ENCODE assay signal across 8 cellular contexts in the genomic region with DNA sequence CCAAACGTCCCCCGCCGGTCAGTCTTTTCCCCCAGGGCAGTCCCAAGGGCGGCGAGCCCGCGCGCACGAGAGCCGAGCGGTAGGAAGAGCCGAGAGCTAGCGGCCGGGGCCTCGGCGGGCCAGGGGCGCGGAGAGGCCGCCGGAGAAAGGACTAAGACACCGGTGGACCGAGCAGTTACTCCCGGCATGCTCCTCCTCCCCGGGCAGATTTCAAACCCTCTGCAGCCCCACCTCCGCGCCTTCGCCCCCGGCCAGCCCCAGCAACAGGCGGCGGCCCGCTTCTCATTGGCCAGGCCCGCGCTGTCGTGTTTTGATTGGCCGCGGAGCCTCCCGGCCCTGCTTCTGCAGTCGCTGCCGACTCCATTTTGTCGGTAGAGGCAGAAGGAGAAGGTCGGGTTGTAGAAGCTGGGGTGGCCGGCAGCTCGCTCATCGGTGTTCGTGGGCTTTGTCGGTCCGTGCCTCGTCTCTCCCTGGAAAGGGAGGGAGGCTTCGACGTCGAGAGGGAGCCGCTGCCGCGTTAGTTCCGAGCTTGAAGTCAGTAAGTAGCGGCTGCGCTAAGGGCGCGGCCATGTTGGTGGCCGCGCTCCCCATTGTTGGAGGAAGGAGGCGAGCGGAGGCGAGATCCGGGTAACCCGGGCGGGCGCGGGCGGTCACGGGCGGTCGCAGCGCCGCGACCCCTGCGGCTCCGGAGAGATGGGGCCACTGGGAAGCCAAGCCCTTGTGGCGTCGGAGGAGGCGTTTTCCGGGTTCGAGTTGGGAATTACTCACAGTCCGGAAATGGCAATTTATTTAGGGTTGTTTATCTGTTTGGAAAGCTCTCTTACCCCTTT. TPM values are rescaled to one million over a fixed set of nuclear protein-coding genes. Genes with fewer than 3 reads are reported as not detected.
A peak's percentile ranks its signal among the peaks of the same experiment; 100 is the strongest.
DNase-seq lines count a peak whose midpoint lies in the region; ATAC-seq, FAIRE-seq and TF ChIP-seq lines count a peak whose summit lies in the region.

A gene with protein sequence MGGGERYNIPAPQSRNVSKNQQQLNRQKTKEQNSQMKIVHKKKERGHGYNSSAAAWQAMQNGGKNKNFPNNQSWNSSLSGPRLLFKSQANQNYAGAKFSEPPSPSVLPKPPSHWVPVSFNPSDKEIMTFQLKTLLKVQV (plus strand): TSS at position 368 of the 830 bp plus-strand sequence. CDS start 1,630 bp downstream, outside the sequence.

- TF ChIP-seq POLR2A in GM12892 (IDR thresholded peaks at IDR 0.05; ENCODE audit: low read depth, low read length) = peak; percentile 95; the same call in 1 of the 2 replicates
- peak; percentile 88 for TF ChIP-seq POLR2A in prostate gland (IDR thresholded peaks at IDR 0.05)

- peak; percentile 61 for ATAC-seq in HG02884 (IDR thresholded peaks at IDR 0.05; ENCODE audit: unreplicated experiment)
- ATAC-seq in T-helper 17 cell = peak; percentile 86
- ATAC-seq in left cardiac atrium = peak; percentile 97 to 98

- H3K27me3 ChIP-seq in prostate gland (replicated peaks; ENCODE audit: insufficient read depth) = no peaks in the 10 kb centered on the region

- DNase-seq in GM12892 (ENCODE audit: insufficient read length) (peak; percentile 94), NCI-H1694 (lab: John Stamatoyannopoulos, UW) (peak; percentile 83), T-helper 17 cell (peak; percentile 92 to 94 (median 93)), amygdala (lab: John Stamatoyannopoulos, UW) (peak; percentile 66 to 98 (median 94)), left cardiac atrium (peak; percentile 97), prostate gland (ENCODE audit: low spot score) (peak; percentile 99)

- H3K27ac ChIP-seq in prostate gland (peak within 1 kb of the TSS; percentile 98), urinary bladder (ENCODE audit: low read depth) (peak within 1 kb of the TSS; percentile 99)

- peak within 1 kb of the TSS; percentile 59 to 82 for H3K4me3 ChIP-seq in prostate gland
- H3K4me3 ChIP-seq in urinary bladder (ENCODE audit: low read depth, low read length) = peak within 1 kb of the TSS; percentile 63

- H3K36me3 Mint-ChIP-seq in T-helper 17 cell (ENCODE audit: low read depth) = peaks cover 2% of the 10 kb centered on the region

- intact Hi-C loops in left cardiac atrium (cut with DNase I) (loop anchor here (5.0 to 10.0 kb wide), 2 partner anchors 65 to 68 kb away; no protein-coding TSS in a partner anchor), prostate gland (cut with DNase I) (loop anchor here (5.0 kb wide), 2 partner anchors 58 to 68 kb away; no protein-coding TSS in a partner anchor)

- H3K9me3 ChIP-seq in T-helper 17 cell (ENCODE audit: control insufficient read depth, low read length, poor library complexity, severe bottlenecking) = no peaks in the 10 kb centered on the region
- H3K9me3 ChIP-seq in prostate gland = no peaks in the 10 kb centered on the region

- H3K4me1 Mint-ChIP-seq in T-helper 17 cell = peaks cover 32% of the 10 kb centered on the region

- H3K4me1 ChIP-seq in prostate gland (replicated peaks) = no peaks in the 10 kb centered on the region
- H3K4me1 ChIP-seq in urinary bladder (ENCODE audit: insufficient read depth) = no peaks in the 10 kb centered on the region

- TF ChIP-seq CTCF in prostate gland (IDR thresholded peaks at IDR 0.05) = peak in 1 of 4 experiments; percentile 4

- no peaks in the 10 kb centered on the region for H3K36me3 ChIP-seq in prostate gland
- no peaks in the 10 kb centered on the region for H3K36me3 ChIP-seq in urinary bladder (ENCODE audit: insufficient read depth)

- under 1% methylated on average over 84 of the region's 84 CpGs for WGBS in prostate gland
- under 1% methylated on average over 84 of the region's 84 CpGs for WGBS in urinary bladder

- peak within 1 kb of the TSS; percentile 100 for H3K27ac Mint-ChIP-seq in T-helper 17 cell

- FAIRE-seq in GM12892 (lab: Jason Lieb, UNC) = no peak

- no peaks in the 10 kb centered on the region for H3K27me3 Mint-ChIP-seq in T-helper 17 cell

- H3K4me3 Mint-ChIP-seq in T-helper 17 cell = peak within 1 kb of the TSS; percentile 100

RNA-seq across cellular contexts. Expression of the gene that starts here (rescaled TPM):
- polyA plus RNA-seq in GM12892 (2012; ENCODE audit: missing spikeins) = 112 TPM
- total RNA-seq in T-helper 17 cell = 100 to 1,000 TPM; 121 to 149 TPM
- total RNA-seq in left cardiac atrium = 10 to 100 TPM; 84.2 to 89.2 TPM
- 100 to 1,000 TPM in 1 of 2 donors, 10 to 100 TPM in 1; 86.6 to 117 TPM for total RNA-seq in prostate gland
- 156 TPM for total RNA-seq in urinary bladder
- 94.0 TPM for polyA plus RNA-seq in urinary bladder

Comparison
In these comparisons a context has a peak if more than half of its experiments do, and no peak if none do; other contexts are left out.
1. Peak in every context shown above with its lines: DNase-seq, ATAC-seq, H3K4me3 ChIP-seq and H3K27ac ChIP-seq.